ENCODE assay signal across 25 cellular contexts in genomic region chr7:130079846-130080394, GRCh38.
"Had no signal": no experiment of that assay in that cellular context is flagged by ENCODE, and none has a peak within 500 bp of the region (broad histone marks: within the 10 kb centered on the region; RNA-seq: fewer than 3 reads in every experiment).

No MANE protein-coding gene starts in this region.

- H3K4me3 Mint-ChIP-seq: dendritic cell treated with granulocyte-macrophage colony-stimulating factor and Interleukin-4, amounts not matched to agents 40 ng/mL and 50 ng/mL, for 4 days; endodermal cell; natural killer cell had no signal

- H3K4me1 ChIP-seq: colonic mucosa, uterus had no signal

- H3K36me3 ChIP-seq: colonic mucosa, ovary, thoracic aorta, uterus had no signal

- H3K9me3 Mint-ChIP-seq: dendritic cell treated with granulocyte-macrophage colony-stimulating factor and Interleukin-4, amounts not matched to agents 40 ng/mL and 50 ng/mL, for 4 days; endodermal cell; natural killer cell had no signal

- DNase-seq: colonic mucosa; effector CD8-positive, alpha-beta T cell; endodermal cell; foreskin fibroblast; gastrocnemius medialis; left ventricle myocardium superior; lower lobe of right lung; natural killer cell; occipital lobe; ovary; posterior cingulate gyrus; psoas muscle; right cardiac atrium; spleen; stimulated activated CD4-positive, alpha-beta T cell treated with anti-CD3 and anti-CD28 coated beads, Interleukin-4, amount 100 ng/mL, for 1 hour; stimulated activated CD8-positive, alpha-beta memory T cell treated with anti-CD3 and anti-CD28 coated beads, Interleukin-4, amount 100 ng/mL, for 48 hours; stimulated activated naive CD4-positive, alpha-beta T cell treated with Interleukin-2 at 50 U/mL for 16 hours; upper lobe of right lung; uterus had no signal

- ATAC-seq: esophagus mucosa, gastrocnemius medialis, left ventricle myocardium superior, lower lobe of right lung, natural killer cell, psoas muscle, right cardiac atrium, upper lobe of right lung had no signal

- H3K27me3 ChIP-seq: colonic mucosa, gastrocnemius medialis, ovary, spleen, tibial nerve, upper lobe of right lung, uterus had no signal

- H3K27ac Mint-ChIP-seq: dendritic cell treated with granulocyte-macrophage colony-stimulating factor and Interleukin-4, amounts not matched to agents 40 ng/mL and 50 ng/mL, for 4 days; endodermal cell; natural killer cell had no signal

- H3K27me3 Mint-ChIP-seq: dendritic cell treated with granulocyte-macrophage colony-stimulating factor and Interleukin-4, amounts not matched to agents 40 ng/mL and 50 ng/mL, for 4 days had no signal

- H3K4me3 ChIP-seq: colonic mucosa, gastrocnemius medialis, lower lobe of right lung, ovary, psoas muscle, skin epidermis, spleen, thoracic aorta, tibial nerve, upper lobe of right lung, uterus had no signal

- H3K27ac ChIP-seq: colonic mucosa, epithelial cell of prostate, gastrocnemius medialis, lower lobe of right lung, ovary, psoas muscle, skin epidermis, spleen, thoracic aorta, tibial nerve, upper lobe of right lung, uterus had no signal

- H3K36me3 Mint-ChIP-seq: natural killer cell had no signal
